Comparison of ENCODE assay signal across 1 cellular context in genomic region chr10:73989594-73990142, GRCh38.
TF ChIP-seq lines count a peak whose summit lies in the region.

No MANE protein-coding gene starts in this region.

TF ChIP-seq in K562, 482 proteins besides CTCF, POLR2A, EP300 and RAD21 (continued from another document and continues in another):
- peak; percentile 59; the same call in 1 of the 2 replicates for TF ChIP-seq ARID3A (IDR thresholded peaks at IDR 0.05; ENCODE audit: borderline replicate concordance, low read depth, low read length)
- TF ChIP-seq ZNF668 (CRISPR knock-in tag; IDR thresholded peaks at IDR 0.05) = peak; percentile 82; the same call in 1 of the 2 replicates
- TF ChIP-seq ZNF143 (CRISPR knock-in tag; IDR thresholded peaks at IDR 0.05) = no peak
- TF ChIP-seq HDGF (IDR thresholded peaks at IDR 0.05) = no peak
- peak; percentile 8; the same call in 1 of the 2 replicates for TF ChIP-seq KLF16 (IDR thresholded peaks at IDR 0.05)
- TF ChIP-seq ZNF318 (IDR thresholded peaks at IDR 0.05; ENCODE audit: borderline replicate concordance in 1 of 2, low read depth in 1 of 2) = no peak
- no peak for TF ChIP-seq E2F3 (CRISPR knock-in tag; IDR thresholded peaks at IDR 0.05)
- TF ChIP-seq CBX3 (IDR thresholded peaks at IDR 0.05; ENCODE audit: borderline replicate concordance in 1 of 2, low read length in 2 of 2) = no peak
- TF ChIP-seq CHD4 (IDR thresholded peaks at IDR 0.05; ENCODE audit: insufficient read depth, insufficient replicate concordance, low read depth, low read length, poor library complexity, severe bottlenecking) = no peak
- no peak for TF ChIP-seq CHD1 (IDR thresholded peaks at IDR 0.05; ENCODE audit: low read length)
- no peak for TF ChIP-seq MECOM (CRISPR knock-in tag; IDR thresholded peaks at IDR 0.05)
- TF ChIP-seq GATAD2A (IDR thresholded peaks at IDR 0.05) = no peak
- no peak for TF ChIP-seq MITF (IDR thresholded peaks at IDR 0.05)
- TF ChIP-seq ZBTB2 (IDR thresholded peaks at IDR 0.05) = no peak
- no peak for TF ChIP-seq ZMIZ1 (IDR thresholded peaks at IDR 0.05; ENCODE audit: low read depth in 2 of 2, low read length in 2 of 2)
- no peak for TF ChIP-seq ZNF57 (CRISPR knock-in tag; IDR thresholded peaks at IDR 0.05)
- TF ChIP-seq ZBTB7A (IDR thresholded peaks at IDR 0.05; ENCODE audit: borderline replicate concordance, control insufficient read depth, low read depth, low read length) = no peak
- no peak for TF ChIP-seq ESRRA (IDR thresholded peaks at IDR 0.05; ENCODE audit: borderline replicate concordance, low read depth)
- no peak for TF ChIP-seq THAP7 (CRISPR knock-in tag; IDR thresholded peaks at IDR 0.05)
- 0 out of 2 replicates have a peak, but pooled peaks have one; percentile 31 for TF ChIP-seq FOSL1 (tag; conservative IDR thresholded peaks at IDR 0.05)
- TF ChIP-seq CREB5 (CRISPR knock-in tag; IDR thresholded peaks at IDR 0.05) = no peak
- TF ChIP-seq GABPB2 (CRISPR knock-in tag; conservative IDR thresholded peaks at IDR 0.05) = no peak
- TF ChIP-seq SRSF1 (IDR thresholded peaks at IDR 0.05; ENCODE audit: low read depth, low read length) = no peak
- no peak for TF ChIP-seq ZNF639 (CRISPR knock-in tag; conservative IDR thresholded peaks at IDR 0.05 in 1 of 2, IDR thresholded peaks at IDR 0.05 in 1 of 2)
- no peak for TF ChIP-seq U2AF1 (optimal IDR thresholded peaks at IDR 0.05; ENCODE audit: low read depth, low read length)
- no peak for TF ChIP-seq SMARCA5 (IDR thresholded peaks at IDR 0.05)
- no peak for TF ChIP-seq PHB (CRISPR knock-in tag; IDR thresholded peaks at IDR 0.05)
- no peak for TF ChIP-seq HMGN3 (IDR thresholded peaks at IDR 0.05; ENCODE audit: borderline replicate concordance, extremely low read depth, insufficient read length, low read depth, low read length)
- TF ChIP-seq DPF2 (IDR thresholded peaks at IDR 0.05) = peak; percentile 66
- peak; percentile 70; the same call in 1 of the 2 replicates for TF ChIP-seq TEAD4 (IDR thresholded peaks at IDR 0.05; ENCODE audit: low read length)
- no peak for TF ChIP-seq TEAD4 (CRISPR knock-in tag; IDR thresholded peaks at IDR 0.05; ENCODE audit: borderline replicate concordance)
- no peak for TF ChIP-seq XRCC3 (IDR thresholded peaks at IDR 0.05)
- TF ChIP-seq CCNT2 (IDR thresholded peaks at IDR 0.05; ENCODE audit: borderline replicate concordance, extremely low read depth, insufficient read length, low read depth, low read length) = peak; percentile 40
- TF ChIP-seq FOXP4 (CRISPR knock-in tag; IDR thresholded peaks at IDR 0.05; ENCODE audit: borderline replicate concordance) = no peak
- TF ChIP-seq ARNT (IDR thresholded peaks at IDR 0.05) = peak in 1 of 2 experiments; percentile 14; a peak in 1 of 4 replicates
